ENCODE assay signal across 10 cellular contexts in the genomic region with DNA sequence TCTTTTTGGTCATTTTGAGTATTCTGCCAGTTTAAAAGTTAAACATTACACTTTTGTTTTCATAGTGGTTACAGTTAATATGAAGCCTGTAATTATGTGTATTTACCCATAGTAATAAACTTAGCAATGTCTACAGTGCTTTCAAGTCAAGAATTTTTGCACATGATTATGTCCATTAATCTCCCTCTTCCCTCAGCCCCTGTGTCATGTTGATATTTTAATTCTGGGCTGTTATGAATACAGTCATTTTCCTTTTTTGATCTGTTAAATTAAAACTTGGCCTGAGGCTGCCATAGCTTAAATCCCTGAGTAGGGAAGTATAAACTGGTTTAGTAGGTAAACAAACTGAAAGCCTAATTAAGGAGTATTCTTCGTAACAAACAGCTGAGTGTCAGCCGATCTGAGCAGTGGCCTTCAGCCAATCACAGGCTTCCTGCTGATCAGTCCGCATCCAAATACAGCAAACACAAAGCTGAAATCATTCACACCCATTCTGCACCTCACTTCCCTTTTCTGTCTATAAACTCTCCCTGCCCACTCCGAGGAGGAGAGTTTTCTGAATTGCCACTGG. TPM values are rescaled to one million over a fixed set of nuclear protein-coding genes. Genes with fewer than 3 reads are reported as not detected.
DNase-seq lines count a peak whose midpoint lies in the region; ATAC-seq and TF ChIP-seq lines count a peak whose summit lies in the region.
"Had no signal": no experiment of that assay in that cellular context is flagged by ENCODE, and none has a peak within 500 bp of the region (broad histone marks: within the 10 kb centered on the region; RNA-seq: fewer than 3 reads in every experiment).

No MANE protein-coding gene starts in this region.

- ATAC-seq in HG02870 (IDR thresholded peaks at IDR 0.05; ENCODE audit: unreplicated experiment): peak; percentile 97
- peak; percentile 40 for ATAC-seq in effector memory CD8-positive, alpha-beta T cell (replicated peaks)
- no peak for ATAC-seq in activated CD8-positive, alpha-beta T cell treated with anti-CD3 and anti-CD28 coated beads for 36 hours
- ATAC-seq: A549 had no signal

- CTCF ChIA-PET in activated CD8-positive, alpha-beta T cell treated with anti-CD3 and anti-CD28 coated beads for 36 hours (lab: Charles Lee): no interaction called here

- DNase-seq in DMS79 treated with DMSO at 0.1 percent for 48 hours (lab: John Stamatoyannopoulos, UW) (peak; percentile 65), DMS79 (lab: John Stamatoyannopoulos, UW) (no peak), NCI-H146 (lab: John Stamatoyannopoulos, UW) (peak; percentile 77), retinal pigment epithelial cell (ENCODE audit: low read depth) (peak; percentile 67), EL (no peak)
- DNase-seq in effector memory CD8-positive, alpha-beta T cell: no peak
- no peak for DNase-seq in activated CD8-positive, alpha-beta T cell treated with anti-CD3 and anti-CD28 coated beads for 36 hours

- no peak overlapping the region for H3K4me3 Mint-ChIP-seq in effector memory CD8-positive, alpha-beta T cell
- H3K4me3 Mint-ChIP-seq in activated CD8-positive, alpha-beta T cell treated with anti-CD3 and anti-CD28 coated beads for 36 hours: no peak overlapping the region
- H3K4me3 Mint-ChIP-seq: T-helper 1 cell treated with Interleukin-12 subunit alpha and Interleukin-12 subunit beta and Interleukin-4 antibody, amounts not matched to agents 30 μg/mL and 1 μg/mL, for 36 hours had no signal

- no peaks in the 10 kb centered on the region for H3K36me3 Mint-ChIP-seq in effector memory CD8-positive, alpha-beta T cell (ENCODE audit: insufficient read depth)
- no peaks in the 10 kb centered on the region for H3K36me3 Mint-ChIP-seq in activated CD8-positive, alpha-beta T cell treated with anti-CD3 and anti-CD28 coated beads for 36 hours (ENCODE audit: low read depth)

- POLR2A ChIA-PET in activated CD8-positive, alpha-beta T cell treated with anti-CD3 and anti-CD28 coated beads for 36 hours (lab: Charles Lee): no interaction called here

- peak overlapping the region; percentile 30 for H3K4me3 ChIP-seq in retinal pigment epithelial cell (ENCODE audit: low read length)
- H3K4me3 ChIP-seq: A549 had no signal

- H3K4me1 Mint-ChIP-seq in effector memory CD8-positive, alpha-beta T cell (ENCODE audit: low read depth in 2 of 2): no peaks in the 10 kb centered on the region
- peaks cover 15% of the 10 kb centered on the region for H3K4me1 Mint-ChIP-seq in activated CD8-positive, alpha-beta T cell treated with anti-CD3 and anti-CD28 coated beads for 36 hours (ENCODE audit: low read depth)

- H3K9me3 Mint-ChIP-seq in effector memory CD8-positive, alpha-beta T cell: no peaks in the 10 kb centered on the region
- H3K9me3 Mint-ChIP-seq in activated CD8-positive, alpha-beta T cell treated with anti-CD3 and anti-CD28 coated beads for 36 hours: peaks cover 8% of the 10 kb centered on the region

- no peak overlapping the region for H3K27ac Mint-ChIP-seq in effector memory CD8-positive, alpha-beta T cell
- H3K27ac Mint-ChIP-seq in activated CD8-positive, alpha-beta T cell treated with anti-CD3 and anti-CD28 coated beads for 36 hours: no peak overlapping the region
- H3K27ac Mint-ChIP-seq: T-helper 1 cell treated with Interleukin-12 subunit alpha and Interleukin-12 subunit beta and Interleukin-4 antibody, amounts not matched to agents 30 μg/mL and 1 μg/mL, for 36 hours had no signal

- intact Hi-C loops in activated CD8-positive, alpha-beta T cell treated with anti-CD3 and anti-CD28 coated beads for 36 hours (cut with micrococcal nuclease): no loop called here

- peaks cover 21 to 28% of the 10 kb centered on the region in 2 donors for H3K27me3 Mint-ChIP-seq in effector memory CD8-positive, alpha-beta T cell
- no peaks in the 10 kb centered on the region for H3K27me3 Mint-ChIP-seq in activated CD8-positive, alpha-beta T cell treated with anti-CD3 and anti-CD28 coated beads for 36 hours

- no peak for TF ChIP-seq CTCF in retinal pigment epithelial cell (conservative IDR thresholded peaks at IDR 0.05; ENCODE audit: low read depth, low read length)
- TF ChIP-seq CTCF in activated CD8-positive, alpha-beta T cell treated with anti-CD3 and anti-CD28 coated beads for 36 hours (IDR thresholded peaks at IDR 0.05): no peak

RNA-seq across cellular contexts. Expression of a gene that starts 9.5 kb away (rescaled TPM):
- 10 to 100 TPM; 39.0 to 42.6 TPM for total RNA-seq in activated CD8-positive, alpha-beta T cell treated with anti-CD3 and anti-CD28 coated beads for 36 hours

RNA-seq across cellular contexts. Expression of a gene that starts 30.9 kb away (rescaled TPM):
- total RNA-seq in activated CD8-positive, alpha-beta T cell treated with anti-CD3 and anti-CD28 coated beads for 36 hours: 10 to 100 TPM; 17.4 to 20.3 TPM

RNA-seq across cellular contexts. Expression of a gene that starts 43.6 kb away (rescaled TPM):
- total RNA-seq in activated CD8-positive, alpha-beta T cell treated with anti-CD3 and anti-CD28 coated beads for 36 hours: under 1 TPM; 0.23 to 0.27 TPM

Comparison
In these comparisons a context has a peak if more than half of its experiments do, and no peak if none do; other contexts are left out.
1. DNase-seq: peak in DMS79 treated with DMSO at 0.1 percent for 48 hours (single experiment), NCI-H146 (single experiment) and retinal pigment epithelial cell (single experiment); none in DMS79 (single experiment), effector memory CD8-positive, alpha-beta T cell (0 of 3), EL (single experiment) and activated CD8-positive, alpha-beta T cell treated with anti-CD3 and anti-CD28 coated beads for 36 hours (single experiment).